24 cellular contexts compared by ENCODE assay signal in the genomic region with DNA sequence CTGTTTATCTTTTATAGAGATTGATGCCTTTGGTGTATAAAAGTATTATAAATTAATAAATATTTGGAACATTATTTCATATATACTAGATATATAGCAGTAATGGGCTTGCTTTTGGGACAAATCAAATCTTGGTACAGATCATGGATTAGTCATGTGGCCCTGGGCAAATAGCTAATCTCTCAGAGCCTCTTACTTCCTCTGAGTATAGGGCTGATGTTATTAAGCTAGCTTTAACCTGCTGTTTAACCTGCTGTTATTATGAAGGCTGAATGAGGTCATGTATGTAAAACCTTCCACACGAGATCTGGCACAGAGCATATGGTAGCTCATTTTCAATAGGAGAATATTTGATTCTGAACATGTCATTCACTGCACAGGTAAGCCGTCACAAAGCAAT. TPM values are rescaled to one million over a fixed set of nuclear protein-coding genes. Genes with fewer than 3 reads are reported as not detected.
DNase-seq lines count a peak whose midpoint lies in the region; ATAC-seq, FAIRE-seq and TF ChIP-seq lines count a peak whose summit lies in the region.
"Had no signal": no experiment of that assay in that cellular context is flagged by ENCODE, and none has a peak within 500 bp of the region (broad histone marks: within the 10 kb centered on the region; RNA-seq: fewer than 3 reads in every experiment).

No MANE protein-coding gene starts in this region.

- no peak overlapping the region for H3K27ac Mint-ChIP-seq in type B pancreatic cell
- H3K27ac Mint-ChIP-seq: activated T-cell treated with anti-CD3 and anti-CD28 coated beads, Interleukin-2, amount 50 U/mL, for 24 hours; CD14-positive monocyte; effector memory CD8-positive, alpha-beta T cell; naive thymus-derived CD8-positive, alpha-beta T cell; T-cell had no signal

- TF ChIP-seq CTCF in bronchial epithelial cell (IDR thresholded peaks at IDR 0.05; ENCODE audit: insufficient read depth, low read length, severe bottlenecking) (no peak), retinal pigment epithelial cell (conservative IDR thresholded peaks at IDR 0.05; ENCODE audit: low read depth, low read length) (no peak), type B pancreatic cell (conservative IDR thresholded peaks at IDR 0.05) (no peak)

- H3K27me3 Mint-ChIP-seq in type B pancreatic cell, result no peaks in the 10 kb centered on the region
- H3K27me3 Mint-ChIP-seq: activated T-cell treated with anti-CD3 and anti-CD28 coated beads, Interleukin-2, amount 50 U/mL, for 24 hours; effector memory CD8-positive, alpha-beta T cell; naive thymus-derived CD8-positive, alpha-beta T cell had no signal

- no peaks in the 10 kb centered on the region for H3K9me3 Mint-ChIP-seq in type B pancreatic cell
- H3K9me3 Mint-ChIP-seq: activated T-cell treated with anti-CD3 and anti-CD28 coated beads, Interleukin-2, amount 50 U/mL, for 24 hours; CD14-positive monocyte; effector memory CD8-positive, alpha-beta T cell; naive thymus-derived CD8-positive, alpha-beta T cell; T-cell had no signal

- ATAC-seq in stimulated activated naive CD8-positive, alpha-beta T cell treated with anti-CD3 and anti-CD28 coated beads, Interleukin-15, Interleukin-2, amounts not matched to agents 100 U/mL and 50 U/mL, for 24 hours, result no peak
- ATAC-seq in GM19395 (IDR thresholded peaks at IDR 0.05; ENCODE audit: unreplicated experiment), result no peak
- ATAC-seq: left lobe of liver, right lobe of liver had no signal

- no peaks in the 10 kb centered on the region for H3K27me3 ChIP-seq in bronchial epithelial cell (ENCODE audit: control insufficient read depth, insufficient read depth, low read length)
- H3K27me3 ChIP-seq: colonic mucosa, MG63, right lobe of liver had no signal

- no peak overlapping the region for H3K4me3 Mint-ChIP-seq in type B pancreatic cell
- H3K4me3 Mint-ChIP-seq: activated T-cell treated with anti-CD3 and anti-CD28 coated beads, Interleukin-2, amount 50 U/mL, for 24 hours; CD14-positive monocyte; effector memory CD8-positive, alpha-beta T cell; naive thymus-derived CD8-positive, alpha-beta T cell; T-cell had no signal

- DNase-seq in ELR (ENCODE audit: low read depth) (peak; percentile 82), NCI-H524 (lab: John Stamatoyannopoulos, UW) (peak; percentile 36 to 87), bronchial epithelial cell (ENCODE audit: low read depth) (peak; percentile 91), retinal pigment epithelial cell (ENCODE audit: low read depth) (peak; percentile 55), type B pancreatic cell (ENCODE audit: extremely low spot score, unreplicated experiment) (no peak)
- no peak for DNase-seq in stimulated activated naive CD8-positive, alpha-beta T cell treated with anti-CD3 and anti-CD28 coated beads, Interleukin-15, Interleukin-2, amounts not matched to agents 100 U/mL and 50 U/mL, for 24 hours
- DNase-seq: activated CD4-positive, alpha-beta T cell treated with anti-CD3 and anti-CD28 coated beads for 1 hour; activated CD8-positive, alpha-beta memory T cell treated with anti-CD3 and anti-CD28 coated beads for 24 hours; activated T-cell treated with anti-CD3 and anti-CD28 coated beads, Interleukin-2, amount 50 U/mL, for 24 hours; colonic mucosa; effector memory CD8-positive, alpha-beta T cell; MG63; naive thymus-derived CD8-positive, alpha-beta T cell; NCI-H1436; NCI-H748 treated with DMSO at 0.1 percent for 48 hours; OCI-M1; right lobe of liver; T-cell had no signal

- H3K36me3 ChIP-seq in bronchial epithelial cell (ENCODE audit: control insufficient read depth, insufficient read depth, low read length), result peaks cover 5% of the 10 kb centered on the region
- H3K36me3 ChIP-seq: colonic mucosa, MG63, right lobe of liver had no signal

- H3K4me3 ChIP-seq in bronchial epithelial cell (ENCODE audit: low read depth, low read length) (no peak overlapping the region), retinal pigment epithelial cell (ENCODE audit: low read length) (no peak overlapping the region)
- H3K4me3 ChIP-seq: colonic mucosa, MG63, right lobe of liver had no signal

- no peak for FAIRE-seq in bronchial epithelial cell (lab: Jason Lieb, UNC)
- FAIRE-seq: H54 had no signal

- no peaks in the 10 kb centered on the region for H3K4me1 Mint-ChIP-seq in type B pancreatic cell (ENCODE audit: unreplicated experiment)
- H3K4me1 Mint-ChIP-seq: CD14-positive monocyte had no signal

- H3K36me3 Mint-ChIP-seq in type B pancreatic cell, result no peaks in the 10 kb centered on the region
- H3K36me3 Mint-ChIP-seq: CD14-positive monocyte; naive thymus-derived CD8-positive, alpha-beta T cell; T-cell had no signal

RNA-seq across cellular contexts. Expression of a gene that starts 5.7 kb away (rescaled TPM):
- 21.1 and 31.5 TPM in 2 replicates for total RNA-seq in bronchial epithelial cell
- total RNA-seq in type B pancreatic cell (ENCODE audit: low replicate concordance), result 3.2 and 7.8 TPM in 2 replicates
- total RNA-seq: fibroblast of lung; naive thymus-derived CD8-positive, alpha-beta T cell; omental fat pad had no signal

Comparison
In these comparisons a context has a peak if more than half of its experiments do, and no peak if none do; other contexts are left out.
1. DNase-seq: peak in ELR (single experiment), NCI-H524 (2 of 2), bronchial epithelial cell (single experiment) and retinal pigment epithelial cell (single experiment); none in stimulated activated naive CD8-positive, alpha-beta T cell treated with anti-CD3 and anti-CD28 coated beads, Interleukin-15, Interleukin-2, amounts not matched to agents 100 U/mL and 50 U/mL, for 24 hours (single experiment) and type B pancreatic cell (single experiment).